Comparison of ENCODE assay signal across 8 cellular contexts in the genomic region with DNA sequence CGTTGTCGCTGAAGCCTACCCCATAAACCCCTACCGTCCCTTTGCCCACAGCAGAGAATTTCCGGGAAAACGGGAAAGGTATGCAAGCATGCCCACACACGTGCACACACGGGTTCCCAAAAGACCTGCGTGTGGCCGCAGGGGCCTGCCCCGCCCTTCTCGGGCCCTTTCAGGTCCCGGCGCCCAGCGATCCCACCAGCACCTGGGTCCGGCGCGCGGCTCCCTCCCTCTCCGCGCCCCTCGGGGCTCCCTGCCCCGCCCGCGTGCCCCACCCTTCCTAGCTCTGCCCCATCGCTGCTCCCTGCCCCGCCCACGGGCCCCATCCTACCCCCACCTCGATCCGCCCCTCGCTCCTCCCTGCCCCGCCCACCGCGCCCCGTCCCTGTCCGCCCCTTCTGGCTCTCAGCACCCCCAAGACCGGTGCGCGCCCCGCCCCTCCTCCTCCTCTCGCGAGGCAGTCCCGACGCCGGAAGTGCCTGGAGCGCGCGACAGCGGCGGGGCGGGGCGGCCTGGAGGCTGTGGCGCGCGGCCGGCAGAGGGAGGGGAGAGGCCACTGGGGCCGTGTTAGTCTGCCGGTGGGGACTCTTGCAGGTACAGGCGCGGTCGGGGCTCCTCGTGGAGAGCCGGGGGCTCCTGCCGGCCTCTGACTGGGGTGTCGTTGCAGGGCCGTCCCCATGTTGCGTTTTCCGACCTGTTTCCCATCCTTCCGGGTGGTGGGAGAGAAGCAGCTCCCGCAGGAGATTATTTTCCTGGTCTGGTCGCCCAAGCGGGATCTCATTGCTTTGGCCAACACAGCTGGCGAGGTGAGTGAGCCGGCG. TPM values are rescaled to one million over a fixed set of nuclear protein-coding genes. Genes with fewer than 3 reads are reported as not detected.
A peak's percentile ranks its signal among the peaks of the same experiment; 100 is the strongest.
DNase-seq lines count a peak whose midpoint lies in the region; ATAC-seq, FAIRE-seq and TF ChIP-seq lines count a peak whose summit lies in the region.

A gene with protein sequence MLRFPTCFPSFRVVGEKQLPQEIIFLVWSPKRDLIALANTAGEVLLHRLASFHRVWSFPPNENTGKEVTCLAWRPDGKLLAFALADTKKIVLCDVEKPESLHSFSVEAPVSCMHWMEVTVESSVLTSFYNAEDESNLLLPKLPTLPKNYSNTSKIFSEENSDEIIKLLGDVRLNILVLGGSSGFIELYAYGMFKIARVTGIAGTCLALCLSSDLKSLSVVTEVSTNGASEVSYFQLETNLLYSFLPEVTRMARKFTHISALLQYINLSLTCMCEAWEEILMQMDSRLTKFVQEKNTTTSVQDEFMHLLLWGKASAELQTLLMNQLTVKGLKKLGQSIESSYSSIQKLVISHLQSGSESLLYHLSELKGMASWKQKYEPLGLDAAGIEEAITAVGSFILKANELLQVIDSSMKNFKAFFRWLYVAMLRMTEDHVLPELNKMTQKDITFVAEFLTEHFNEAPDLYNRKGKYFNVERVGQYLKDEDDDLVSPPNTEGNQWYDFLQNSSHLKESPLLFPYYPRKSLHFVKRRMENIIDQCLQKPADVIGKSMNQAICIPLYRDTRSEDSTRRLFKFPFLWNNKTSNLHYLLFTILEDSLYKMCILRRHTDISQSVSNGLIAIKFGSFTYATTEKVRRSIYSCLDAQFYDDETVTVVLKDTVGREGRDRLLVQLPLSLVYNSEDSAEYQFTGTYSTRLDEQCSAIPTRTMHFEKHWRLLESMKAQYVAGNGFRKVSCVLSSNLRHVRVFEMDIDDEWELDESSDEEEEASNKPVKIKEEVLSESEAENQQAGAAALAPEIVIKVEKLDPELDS (plus strand): TSS at position 510 of the 818 bp plus-strand sequence. CDS start 165 bp downstream, at position 675.

- intact Hi-C loops in cardiac septum (cut with DNase I) = loop anchor here (5.0 kb wide), 2 partner anchors 65 to 145 kb away; partner anchors contain the start of genes PI4K2B and ZCCHC4

- no peaks in the 10 kb centered on the region for H3K27me3 ChIP-seq in trophoblast cell (ENCODE audit: insufficient read depth, low read length)
- no peaks in the 10 kb centered on the region for H3K27me3 ChIP-seq in tibial nerve

- H3K18ac ChIP-seq in trophoblast cell (ENCODE audit: low read length) = peak within 1 kb of the TSS; percentile 93

- no peaks in the 10 kb centered on the region for H3K9me3 ChIP-seq in trophoblast cell (ENCODE audit: insufficient read depth, low read depth, low read length)
- H3K9me3 ChIP-seq in tibial nerve = no peaks in the 10 kb centered on the region

- peaks cover 11% of the 10 kb centered on the region for H3K79me2 ChIP-seq in trophoblast cell (ENCODE audit: control insufficient read depth, insufficient read depth, low read length, poor library complexity)

- peak within 1 kb of the TSS; percentile 95 for H3K4ac ChIP-seq in trophoblast cell (ENCODE audit: low read depth, low read length)

- H3K4me2 ChIP-seq in trophoblast cell (ENCODE audit: low read length) = peak within 1 kb of the TSS; percentile 96

- H2AFZ ChIP-seq in trophoblast cell (ENCODE audit: insufficient read depth, low read length, poor library complexity) = peak within 1 kb of the TSS; percentile 99

- H3K79me1 ChIP-seq in trophoblast cell (ENCODE audit: low read length) = peaks cover 10% of the 10 kb centered on the region

- peak; percentile 95 for FAIRE-seq in GM12892 (lab: Jason Lieb, UNC)

- peak within 1 kb of the TSS; percentile 99 for H3K9ac ChIP-seq in trophoblast cell (ENCODE audit: low read length)

- peak within 1 kb of the TSS; percentile 88 for H2BK120ac ChIP-seq in trophoblast cell (ENCODE audit: insufficient read depth, low read length, poor library complexity)

- H3K27ac ChIP-seq in trophoblast cell (ENCODE audit: low read depth, low read length) = peak within 1 kb of the TSS; percentile 53
- H3K27ac ChIP-seq in tibial nerve = peak within 1 kb of the TSS; percentile 47 to 90 (median 84)

- H3K27ac Mint-ChIP-seq in activated naive CD8-positive, alpha-beta T cell treated with anti-CD3 and anti-CD28 coated beads, Interleukin-2, amount 50 U/mL, for 24 hours = peak within 1 kb of the TSS; percentile 85

- peak within 1 kb of the TSS; percentile 92 for H3K14ac ChIP-seq in trophoblast cell (ENCODE audit: low read length)

- no peak within 1 kb of the TSS for H3K23ac ChIP-seq in trophoblast cell (ENCODE audit: low read length)

- TF ChIP-seq EP300 in tibial nerve (IDR thresholded peaks at IDR 0.05) = peak in 1 of 2 donors; percentile 80

- H3K36me3 Mint-ChIP-seq in activated naive CD8-positive, alpha-beta T cell treated with anti-CD3 and anti-CD28 coated beads, Interleukin-2, amount 50 U/mL, for 24 hours (ENCODE audit: low read depth) = peaks cover 8% of the 10 kb centered on the region

- H3K9me3 Mint-ChIP-seq in activated naive CD8-positive, alpha-beta T cell treated with anti-CD3 and anti-CD28 coated beads, Interleukin-2, amount 50 U/mL, for 24 hours = no peaks in the 10 kb centered on the region

- H2BK12ac ChIP-seq in trophoblast cell (ENCODE audit: low read length) = peak within 1 kb of the TSS; percentile 24

- H3K4me1 ChIP-seq in trophoblast cell (ENCODE audit: control insufficient read depth in 1 of 2, insufficient read depth in 2 of 2, low read length in 2 of 2) (peaks cover 3 to 6% of the 10 kb centered on the region in 2 experiments), tibial nerve (peaks cover 0 to 30% (median 8%) of the 10 kb centered on the region in 4 donors)

- peak; percentile 91 for DNase-seq in GM12892 (ENCODE audit: insufficient read length)
- peak; percentile 88 to 95 (median 91) for DNase-seq in NCI-H1417 (lab: John Stamatoyannopoulos, UW)
- peak; percentile 88 for DNase-seq in SW480 (ENCODE audit: low spot score)
- peak; percentile 99 for DNase-seq in activated naive CD8-positive, alpha-beta T cell treated with anti-CD3 and anti-CD28 coated beads, Interleukin-2, amount 50 U/mL, for 24 hours
- DNase-seq in cardiac septum (ENCODE audit: low spot score) = peak; percentile 97
- DNase-seq in trophoblast cell = peak; percentile 81 to 87
- peak; percentile 85 to 91 for DNase-seq in tibial nerve (ENCODE audit: low spot score in 2 of 2)

- H2AK5ac ChIP-seq in trophoblast cell (ENCODE audit: low read length) = peak within 1 kb of the TSS; percentile 73

- peaks cover 5 to 7% of the 10 kb centered on the region in 2 experiments for H3K36me3 ChIP-seq in trophoblast cell (ENCODE audit: control insufficient read depth in 1 of 2, insufficient read depth in 2 of 2, low read length in 2 of 2)
- H3K36me3 ChIP-seq in tibial nerve = peaks cover 0 to 9% (median 9%) of the 10 kb centered on the region in 3 donors

- H4K12ac ChIP-seq in trophoblast cell (ENCODE audit: low read depth, low read length) = peak within 1 kb of the TSS; percentile 99

- H3K27me3 Mint-ChIP-seq in activated naive CD8-positive, alpha-beta T cell treated with anti-CD3 and anti-CD28 coated beads, Interleukin-2, amount 50 U/mL, for 24 hours = no peaks in the 10 kb centered on the region

- H3K4me1 Mint-ChIP-seq in activated naive CD8-positive, alpha-beta T cell treated with anti-CD3 and anti-CD28 coated beads, Interleukin-2, amount 50 U/mL, for 24 hours = peaks cover 8% of the 10 kb centered on the region

- TF ChIP-seq CTCF in tibial nerve (IDR thresholded peaks at IDR 0.05) = peak in 1 of 5 experiments; percentile 35

- peak within 1 kb of the TSS; percentile 97 for H4K8ac ChIP-seq in trophoblast cell (ENCODE audit: low read depth, low read length)

- H4K91ac ChIP-seq in trophoblast cell (ENCODE audit: low read depth, low read length) = peak within 1 kb of the TSS; percentile 91

- TF ChIP-seq POLR2A in GM12892 (IDR thresholded peaks at IDR 0.05; ENCODE audit: low read depth, low read length) (peak; percentile 94), tibial nerve (IDR thresholded peaks at IDR 0.05) (peak; percentile 51 to 60)

- H3K4me3 ChIP-seq in trophoblast cell (ENCODE audit: low read depth, low read length) = peak within 1 kb of the TSS; percentile 86
- peak within 1 kb of the TSS; percentile 66 to 95 (median 80) for H3K4me3 ChIP-seq in tibial nerve

- no peak within 1 kb of the TSS for H3K4me3 Mint-ChIP-seq in activated naive CD8-positive, alpha-beta T cell treated with anti-CD3 and anti-CD28 coated beads, Interleukin-2, amount 50 U/mL, for 24 hours

- peak; percentile 97 for ATAC-seq in HG02763 (IDR thresholded peaks at IDR 0.05; ENCODE audit: unreplicated experiment)
- ATAC-seq in activated naive CD8-positive, alpha-beta T cell treated with anti-CD3 and anti-CD28 coated beads, Interleukin-2, amount 50 U/mL, for 24 hours = peak; percentile 99

- no CpG with 5 or more reads among the region's 74 CpGs for WGBS in trophoblast cell (ENCODE audit: extremely low coverage, insufficient coverage, insufficient read length)
- WGBS in tibial nerve, 2 donors = 0 to 2% methylated on average over 26 to 48 of the region's 74 CpGs

- H2BK5ac ChIP-seq in trophoblast cell (ENCODE audit: low read depth, low read length, poor library complexity) = peak within 1 kb of the TSS; percentile 91

RNA-seq across cellular contexts. Expression of the gene that starts here (rescaled TPM):
- 22.2 TPM for polyA plus RNA-seq in GM12892 (2012; ENCODE audit: missing spikeins)
- total RNA-seq in cardiac septum (14.2 TPM), tibial nerve (10 to 100 TPM; 31.4 to 49.0 (median 37.1) TPM)
- 25.7 and 26.7 TPM in 2 replicates for polyA plus RNA-seq in trophoblast cell (2013)

Comparison
In these comparisons a context has a peak if more than half of its experiments do, and no peak if none do; other contexts are left out.
1. Peak in every context shown above with its lines: DNase-seq, ATAC-seq, H3K4me3 ChIP-seq and H3K27ac ChIP-seq.